In the genomic region with DNA sequence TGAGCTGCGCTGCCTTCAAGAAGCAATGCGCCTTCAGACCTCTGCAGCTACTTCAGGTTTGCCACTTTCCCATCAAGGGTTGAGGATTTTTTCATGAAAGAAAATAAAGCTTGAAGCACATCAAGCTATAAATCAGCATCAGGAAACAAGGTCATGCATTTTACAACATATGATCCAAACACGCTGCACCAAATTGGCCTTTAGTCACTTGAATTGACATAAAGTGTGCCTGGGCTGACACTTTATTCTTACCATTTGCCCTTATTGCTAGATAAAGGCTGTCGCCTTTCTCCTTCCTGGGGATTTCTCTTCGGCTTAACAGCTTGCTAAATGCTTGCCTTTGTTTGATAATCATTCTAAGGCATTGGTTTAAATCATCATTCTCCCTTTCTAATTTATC, we compare ENCODE assay signal across 19 cellular contexts.
DNase-seq lines count a peak whose midpoint lies in the region; TF ChIP-seq lines count a peak whose summit lies in the region.
"Had no signal": no experiment of that assay in that cellular context is flagged by ENCODE, and none has a peak within 500 bp of the region (broad histone marks: within the 10 kb centered on the region; RNA-seq: fewer than 3 reads in every experiment).

No MANE protein-coding gene starts in this region.

- no peaks in the 10 kb centered on the region for H4K20me1 ChIP-seq in GM23248 (ENCODE audit: insufficient read depth)

- TF ChIP-seq CTCF in nephron progenitor cell (IDR thresholded peaks at IDR 0.05), result no peak

- H3K9me2 ChIP-seq in GM23248 (ENCODE audit: insufficient read depth), result no peaks in the 10 kb centered on the region

- H3K9ac ChIP-seq in GM23248, result no peak overlapping the region

- H3K36me3 ChIP-seq in GM23248 (ENCODE audit: low read depth), result no peaks in the 10 kb centered on the region

- DNase-seq in NCI-H82 (lab: John Stamatoyannopoulos, UW), result peak; percentile 46
- no peak for DNase-seq in NCI-H82 treated with DMSO at 0.1 percent for 48 hours (lab: John Stamatoyannopoulos, UW; ENCODE audit: unreplicated experiment)
- no peak for DNase-seq in GM23248
- peak; percentile 12 for DNase-seq in astrocyte of the hippocampus (ENCODE audit: low read depth, low spot score)
- DNase-seq in nephron progenitor cell, result no peak
- no peak for DNase-seq in T-helper 2 cell
- no peak for DNase-seq in NOMO-1 (lab: John Stamatoyannopoulos, UW; ENCODE audit: unreplicated experiment in 2 of 2)
- no peak for DNase-seq in NCI-H1436 (lab: John Stamatoyannopoulos, UW)
- DNase-seq: H7; Kasumi-1; MM.1S; NCI-H1930; NCI-H524; NK-92 treated with Interleukin-12 subunit alpha and Interleukin-12 subunit beta, amount 100 ng/mL, for 24 hours; OCI-M1; SW 1271 had no signal

- H3K27me3 Mint-ChIP-seq in nephron progenitor cell (ENCODE audit: low read depth, poor library complexity), result peaks cover 5% of the 10 kb centered on the region

- H3K4me3 Mint-ChIP-seq in nephron progenitor cell, result no peak overlapping the region
- H3K4me3 Mint-ChIP-seq: IgD-negative memory B cell had no signal

- H3F3A ChIP-seq in GM23248 (ENCODE audit: insufficient read depth), result peaks cover 8% of the 10 kb centered on the region; the same call in 1 of the 2 replicates

- peaks cover 72% of the 10 kb centered on the region for H3K79me2 ChIP-seq in GM23248 (ENCODE audit: insufficient read depth)

- WGBS in GM23248 (ENCODE audit: low coverage in 1 of 2, low lambda C conversion rate in 2 of 2, missing lambda C conversion rate in 2 of 2), 2 experiments, result 98 to 99% methylated on average over 5 of the region's 5 CpGs

- H3K4me2 ChIP-seq in GM23248 (ENCODE audit: unreplicated experiment), result peak overlapping the region; percentile 64
- H3K4me2 ChIP-seq: A549 had no signal

- H3K27ac ChIP-seq in GM23248, result no peak overlapping the region
- H3K27ac ChIP-seq: A549, RWPE1 had no signal

- peak overlapping the region; percentile 35 for H3K27ac Mint-ChIP-seq in nephron progenitor cell
- H3K27ac Mint-ChIP-seq: IgD-negative memory B cell had no signal

- H3K27me3 ChIP-seq in GM23248 (replicated peaks; ENCODE audit: insufficient read depth), result no peaks in the 10 kb centered on the region

- no peaks in the 10 kb centered on the region for H3K36me3 Mint-ChIP-seq in nephron progenitor cell (ENCODE audit: low read depth)
- H3K36me3 Mint-ChIP-seq: IgD-negative memory B cell had no signal

- in situ Hi-C loops in GM23248 (cut with MboI), result no loop called here

- H3K9me3 ChIP-seq in GM23248 (ENCODE audit: low read depth), result no peaks in the 10 kb centered on the region
- H3K9me3 ChIP-seq: A549 had no signal

- peaks cover 4% of the 10 kb centered on the region for H3K9me3 Mint-ChIP-seq in nephron progenitor cell

- no peak overlapping the region for H2AFZ ChIP-seq in GM23248

- H3K4me1 Mint-ChIP-seq in nephron progenitor cell, result peaks cover 35% of the 10 kb centered on the region
- H3K4me1 Mint-ChIP-seq: IgD-negative memory B cell had no signal

- peaks cover 20% of the 10 kb centered on the region for H3K4me1 ChIP-seq in GM23248 (ENCODE audit: insufficient read depth)
- H3K4me1 ChIP-seq: A549 had no signal

- no peak overlapping the region; the same call in 1 of the 2 replicates for H3K4me3 ChIP-seq in GM23248
- H3K4me3 ChIP-seq: A549 had no signal

Comparison
In these comparisons a context has a peak if more than half of its experiments do, and no peak if none do; other contexts are left out.
1. DNase-seq: peak in NCI-H82 (single experiment) and astrocyte of the hippocampus (single experiment); none in NCI-H82 treated with DMSO at 0.1 percent for 48 hours (single experiment), GM23248 (single experiment), nephron progenitor cell (single experiment), T-helper 2 cell (0 of 5), NOMO-1 (0 of 2) and NCI-H1436 (single experiment).